8 cellular contexts compared by ENCODE assay signal in the genomic region with DNA sequence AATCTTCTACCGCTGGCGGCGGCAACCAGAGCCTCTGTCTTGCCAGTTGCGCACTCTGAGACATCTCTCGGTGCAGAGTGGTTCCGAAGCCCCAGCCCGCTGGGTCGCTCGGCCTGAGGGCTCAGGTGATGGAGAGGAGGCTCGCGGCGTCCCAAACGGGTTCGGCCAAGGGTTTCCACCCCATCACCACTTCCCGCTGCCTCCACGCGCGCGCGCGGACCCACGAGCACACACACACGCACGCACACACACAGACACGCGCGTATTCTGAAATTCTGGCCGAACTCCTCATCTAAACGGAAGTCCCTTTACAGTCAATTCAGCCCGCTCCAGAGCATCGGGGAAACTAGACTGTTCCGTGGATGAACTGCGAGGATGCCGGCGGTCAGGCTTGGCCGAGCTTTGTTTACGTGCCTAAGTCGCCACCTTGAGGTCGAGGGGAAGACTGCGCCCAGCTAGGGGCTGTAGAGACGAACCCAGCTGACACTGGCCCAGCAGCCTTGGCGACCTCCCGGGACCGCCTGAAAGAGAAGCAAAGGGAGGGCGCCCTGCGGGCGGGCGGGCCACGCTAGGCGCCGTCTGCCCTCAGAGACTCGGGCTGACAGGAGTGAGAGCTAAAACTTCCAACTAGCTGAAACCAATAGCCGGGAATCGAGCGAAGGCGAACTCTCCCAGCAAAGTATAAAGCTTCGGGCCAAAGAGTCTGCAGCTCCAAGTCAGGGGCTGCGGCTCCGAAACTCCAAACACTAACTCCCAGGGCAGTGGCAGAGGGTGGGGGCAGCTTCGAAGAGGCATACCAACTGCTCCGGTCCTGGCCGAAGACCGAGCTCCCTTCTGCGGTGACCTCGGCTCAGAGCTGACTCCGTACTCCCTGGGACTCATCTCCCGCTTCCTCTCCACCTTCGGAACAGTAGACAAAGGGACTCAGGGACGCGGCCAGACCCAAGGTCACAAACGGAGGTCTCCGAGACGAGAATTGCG.
DNase-seq lines count a peak whose midpoint lies in the region; ATAC-seq and TF ChIP-seq lines count a peak whose summit lies in the region.

No MANE protein-coding gene starts in this region.

- H3K9ac ChIP-seq in iPS-15b (ENCODE audit: low read depth, low read length), result no peak overlapping the region

- peak; percentile 93 for TF ChIP-seq CTCF in brain microvascular endothelial cell (IDR thresholded peaks at IDR 0.05; ENCODE audit: low read depth, low read length, missing control alignments)

- ATAC-seq in HG02938 (IDR thresholded peaks at IDR 0.05; ENCODE audit: unreplicated experiment) (peak; percentile 99), sciatic nerve (peak; percentile 97)

- H3K4me3 ChIP-seq in brain microvascular endothelial cell (ENCODE audit: low read depth, low read length), result peak overlapping the region; percentile 57
- H3K4me3 ChIP-seq in iPS-15b (ENCODE audit: low read depth, low read length), result peak overlapping the region; percentile 51

- H3K9me3 ChIP-seq in iPS-15b (ENCODE audit: control insufficient read depth, insufficient read depth, low read length), result no peaks in the 10 kb centered on the region

- H3K27me3 ChIP-seq in brain microvascular endothelial cell (replicated peaks), result peaks cover 35% of the 10 kb centered on the region
- peaks cover 83% of the 10 kb centered on the region for H3K27me3 ChIP-seq in iPS-15b (ENCODE audit: control insufficient read depth, insufficient read depth, low read length)

- H3K4me1 ChIP-seq in iPS-15b (ENCODE audit: control insufficient read depth, insufficient read depth, low read length), result peaks cover 2% of the 10 kb centered on the region

- peak; percentile 37 for DNase-seq in activated gamma-delta T cell treated with Interleukin-2 at 50 U/mL for 16 hours
- no peak for DNase-seq in activated gamma-delta T cell (lab: John Stamatoyannopoulos, UW)
- DNase-seq in NCI-H1436 (lab: John Stamatoyannopoulos, UW), result peak; percentile 90
- peak; percentile 37 for DNase-seq in T follicular helper cell (ENCODE audit: low read depth)
- DNase-seq in brain microvascular endothelial cell, result peak; percentile 81
- peak; percentile 94 for DNase-seq in sciatic nerve (ENCODE audit: low spot score)

- in situ Hi-C loops in brain microvascular endothelial cell (cut with HindIII; ENCODE audit: low pct_ligation_motif_present, low sequenced_read_pairs), result no loop called here

- intact Hi-C loops in sciatic nerve (cut with DNase I), result loop anchor here (5.0 kb wide), 1 partner anchor 961 kb away; no protein-coding TSS in a partner anchor

- no peak overlapping the region for H3K27ac ChIP-seq in brain microvascular endothelial cell

- H3K36me3 ChIP-seq in brain microvascular endothelial cell (replicated peaks) (no peaks in the 10 kb centered on the region), iPS-15b (ENCODE audit: control insufficient read depth, insufficient read depth, low read length) (no peaks in the 10 kb centered on the region)
